ENCODE assay signal across 14 cellular contexts in genomic region chr1:1419363-1419811, GRCh38. TPM values are rescaled to one million over a fixed set of nuclear protein-coding genes. Genes with fewer than 3 reads are reported as not detected.
DNase-seq lines count a peak whose midpoint lies in the region; ATAC-seq and TF ChIP-seq lines count a peak whose summit lies in the region.
"Had no signal": no experiment of that assay in that cellular context is flagged by ENCODE, and none has a peak within 500 bp of the region (broad histone marks: within the 10 kb centered on the region; RNA-seq: fewer than 3 reads in every experiment).

No MANE protein-coding gene starts in this region.

- H3K4ac ChIP-seq in trophoblast cell (ENCODE audit: low read depth, low read length), result no peak overlapping the region

- H3K27ac ChIP-seq in BLaER1 (peak overlapping the region; percentile 78; the same call in 1 of the 2 replicates), angular gyrus (ENCODE audit: low read depth, low read length) (peak overlapping the region; percentile 84), left ventricle myocardium inferior (replicated peaks) (peak overlapping the region; percentile 78), trophoblast cell (ENCODE audit: low read depth, low read length) (no peak overlapping the region)
- H3K27ac ChIP-seq: HL-60 had no signal

- peaks cover 35% of the 10 kb centered on the region for H3K79me1 ChIP-seq in trophoblast cell (ENCODE audit: low read length)

- H4K20me1 ChIP-seq in BLaER1, result no peaks in the 10 kb centered on the region

- peak overlapping the region; percentile 83 for H3K14ac ChIP-seq in trophoblast cell (ENCODE audit: low read length)

- H3K79me2 ChIP-seq in trophoblast cell (ENCODE audit: control insufficient read depth, insufficient read depth, low read length, poor library complexity), result peaks cover 13% of the 10 kb centered on the region

- WGBS in trophoblast cell (ENCODE audit: extremely low coverage, insufficient coverage, insufficient read length), result no CpG with 5 or more reads among the region's 21 CpGs

- no peaks in the 10 kb centered on the region for H3K27me3 ChIP-seq in BLaER1
- no peaks in the 10 kb centered on the region for H3K27me3 ChIP-seq in left ventricle myocardium inferior (ENCODE audit: low read depth)
- H3K27me3 ChIP-seq in trophoblast cell (ENCODE audit: insufficient read depth, low read length), result no peaks in the 10 kb centered on the region

- H4K91ac ChIP-seq in trophoblast cell (ENCODE audit: low read depth, low read length), result peak overlapping the region; percentile 84

- H3K9ac ChIP-seq in BLaER1 (no peak overlapping the region), trophoblast cell (ENCODE audit: low read length) (no peak overlapping the region)

- TF ChIP-seq CTCF in left ventricle myocardium inferior (IDR thresholded peaks at IDR 0.05; ENCODE audit: borderline replicate concordance), result no peak

- H3K4me1 ChIP-seq in BLaER1 (peaks cover 59% of the 10 kb centered on the region), left ventricle myocardium inferior (peaks cover 17% of the 10 kb centered on the region), trophoblast cell (ENCODE audit: control insufficient read depth in 1 of 2, insufficient read depth in 2 of 2, low read length in 2 of 2) (peaks cover 34% of the 10 kb centered on the region in 2 experiments)

- no peaks in the 10 kb centered on the region for H3K9me3 ChIP-seq in BLaER1
- no peaks in the 10 kb centered on the region for H3K9me3 ChIP-seq in left ventricle myocardium inferior (replicated peaks)
- no peaks in the 10 kb centered on the region for H3K9me3 ChIP-seq in trophoblast cell (ENCODE audit: insufficient read depth, low read depth, low read length)

- H3K23ac ChIP-seq in trophoblast cell (ENCODE audit: low read length), result no peak overlapping the region

- H3K4me2 ChIP-seq in BLaER1, result peak overlapping the region; percentile 54
- no peak overlapping the region for H3K4me2 ChIP-seq in trophoblast cell (ENCODE audit: low read length)

- CTCF ChIA-PET in HEK293T (lab: Yijun Ruan, JAX), result no interaction called here

- peak overlapping the region; percentile 90 for H4K12ac ChIP-seq in trophoblast cell (ENCODE audit: low read depth, low read length)

- peak overlapping the region; percentile 76 for H2AK5ac ChIP-seq in trophoblast cell (ENCODE audit: low read length)

- DNase-seq in left ventricle myocardium inferior, result no peak
- DNase-seq in trophoblast cell, result no peak
- DNase-seq in NCI-H2029 (lab: John Stamatoyannopoulos, UW), result no peak
- DNase-seq in SKM-1 (lab: John Stamatoyannopoulos, UW; ENCODE audit: unreplicated experiment), result no peak
- DNase-seq in HEK293T (ENCODE audit: extremely low spot score), result no peak
- DNase-seq: activated CD8-positive, alpha-beta memory T cell treated with anti-CD3 and anti-CD28 coated beads, Interleukin-2, amount 10 ng/mL, durations not matched to agents 7 days and 5 days; GF-D8; NCI-H146; T1000 had no signal

- POLR2A ChIA-PET in HEK293T (lab: Yijun Ruan, JAX), result interaction anchor here (1.0 kb wide), 1 partner anchor 17 kb away, joined by 3 read pairs; no protein-coding TSS in a partner anchor

- H2BK120ac ChIP-seq in trophoblast cell (ENCODE audit: insufficient read depth, low read length, poor library complexity), result peak overlapping the region; percentile 83

- no peak for ATAC-seq in GM18868 (IDR thresholded peaks at IDR 0.05; ENCODE audit: unreplicated experiment)
- ATAC-seq: activated CD8-positive, alpha-beta memory T cell treated with anti-CD3 and anti-CD28 coated beads, Interleukin-2, amount 10 ng/mL, durations not matched to agents 7 days and 5 days; stimulated activated effector memory CD8-positive, alpha-beta T cell treated with anti-CD3 and anti-CD28 coated beads, Interleukin-12 subunit alpha, Interleukin-12 subunit beta, amount 100 ng/mL, for 72 hours had no signal

- H3K4me3 ChIP-seq in BLaER1 (no peak overlapping the region), left ventricle myocardium inferior (peak overlapping the region; percentile 64), trophoblast cell (ENCODE audit: low read depth, low read length) (no peak overlapping the region)

- no peak overlapping the region for H2BK5ac ChIP-seq in trophoblast cell (ENCODE audit: low read depth, low read length, poor library complexity)

- intact Hi-C loops in left ventricle myocardium inferior (cut with micrococcal nuclease), result no loop called here

- H3K18ac ChIP-seq in trophoblast cell (ENCODE audit: low read length), result peak overlapping the region; percentile 37

- H2BK12ac ChIP-seq in trophoblast cell (ENCODE audit: low read length), result peak overlapping the region; percentile 91

- H3K36me3 ChIP-seq in BLaER1 (no peaks in the 10 kb centered on the region), left ventricle myocardium inferior (no peaks in the 10 kb centered on the region), trophoblast cell (ENCODE audit: control insufficient read depth in 1 of 2, insufficient read depth in 2 of 2, low read length in 2 of 2) (no peaks in the 10 kb centered on the region)

- peak overlapping the region; percentile 90 for H4K8ac ChIP-seq in trophoblast cell (ENCODE audit: low read depth, low read length)

- peak overlapping the region; percentile 72 for H2AFZ ChIP-seq in trophoblast cell (ENCODE audit: insufficient read depth, low read length, poor library complexity)

TF ChIP-seq in HEK293T, 16 proteins besides CTCF, POLR2A, EP300 and RAD21:
- TF ChIP-seq FOXA1 (IDR thresholded peaks at IDR 0.05) (no peak), NFRKB (IDR thresholded peaks at IDR 0.05) (no peak), ZNF384 (IDR thresholded peaks at IDR 0.05) (no peak), ELF4 (IDR thresholded peaks at IDR 0.05) (no peak), BHLHE40 (IDR thresholded peaks at IDR 0.05; ENCODE audit: borderline replicate concordance) (no peak), TARDBP (IDR thresholded peaks at IDR 0.05) (no peak), L3MBTL2 (conservative IDR thresholded peaks at IDR 0.05) (no peak), PKNOX1 (IDR thresholded peaks at IDR 0.05) (no peak), HDGF (IDR thresholded peaks at IDR 0.05; ENCODE audit: borderline replicate concordance) (no peak), LEF1 (IDR thresholded peaks at IDR 0.05; ENCODE audit: borderline replicate concordance) (no peak), SP1 (IDR thresholded peaks at IDR 0.05) (no peak), ARNT (IDR thresholded peaks at IDR 0.05) (no peak), FOXM1 (IDR thresholded peaks at IDR 0.05; ENCODE audit: borderline replicate concordance) (no peak), SUZ12 (IDR thresholded peaks at IDR 0.05) (no peak), CTBP1 (IDR thresholded peaks at IDR 0.05; ENCODE audit: borderline replicate concordance) (no peak), FOXK2 (IDR thresholded peaks at IDR 0.05) (no peak)

RNA-seq across cellular contexts. Expression of gene ANKRD65, which starts 1.7 kb away (rescaled TPM):
- 1.7 TPM for total RNA-seq in left ventricle myocardium inferior
- 3.1 and 3.5 TPM in 2 replicates for polyA plus RNA-seq in trophoblast cell (2013)
- total RNA-seq: activated CD8-positive, alpha-beta memory T cell treated with anti-CD3 and anti-CD28 coated beads, Interleukin-2, amount 10 ng/mL, durations not matched to agents 7 days and 5 days had no signal

RNA-seq across cellular contexts. Expression of gene MRPL20, which starts 12.3 kb away (rescaled TPM):
- total RNA-seq in left ventricle myocardium inferior, result 135 TPM
- 147 and 153 TPM in 2 replicates for polyA plus RNA-seq in trophoblast cell (2013)

RNA-seq across cellular contexts. Expression of gene VWA1, which starts 16.1 kb away (rescaled TPM):
- total RNA-seq in left ventricle myocardium inferior, result 13.7 TPM
- polyA plus RNA-seq in trophoblast cell (2013), result 66.1 and 71.8 TPM in 2 replicates

RNA-seq across cellular contexts. Expression of gene CCNL2, which starts 20.3 kb away (rescaled TPM):
- 46.1 TPM for total RNA-seq in left ventricle myocardium inferior
- 113 and 119 TPM in 2 replicates for polyA plus RNA-seq in trophoblast cell (2013)

RNA-seq across cellular contexts. Expression of gene ATAD3C, which starts 30.1 kb away (rescaled TPM):
- 2.8 TPM for total RNA-seq in left ventricle myocardium inferior
- 5.2 and 6.0 TPM in 2 replicates for polyA plus RNA-seq in trophoblast cell (2013)
